Comparison of ENCODE assay signal across 20 cellular contexts in genomic region chr5:142313275-142313674, GRCh38. TPM values are rescaled to one million over a fixed set of nuclear protein-coding genes. Genes with fewer than 3 reads are reported as not detected.
DNase-seq lines count a peak whose midpoint lies in the region; ATAC-seq and TF ChIP-seq lines count a peak whose summit lies in the region.
"Had no signal": no experiment of that assay in that cellular context is flagged by ENCODE, and none has a peak within 500 bp of the region (broad histone marks: within the 10 kb centered on the region; RNA-seq: fewer than 3 reads in every experiment).

No MANE protein-coding gene starts in this region.

- no peaks in the 10 kb centered on the region for H3K9me3 ChIP-seq in left ventricle myocardium inferior (replicated peaks)
- H3K9me3 ChIP-seq in adipocyte (ENCODE audit: control insufficient read depth, low read length) = no peaks in the 10 kb centered on the region
- no peaks in the 10 kb centered on the region for H3K9me3 ChIP-seq in mesenchymal stem cell (ENCODE audit: control insufficient read depth, low read length)
- H3K9me3 ChIP-seq in smooth muscle cell (replicated peaks; ENCODE audit: low read depth) = no peaks in the 10 kb centered on the region
- H3K9me3 ChIP-seq: A549, Caco-2, SJCRH30 had no signal

- H3K4me1 ChIP-seq in left ventricle myocardium inferior = peaks cover 89% of the 10 kb centered on the region
- H3K4me1 ChIP-seq in adipocyte (ENCODE audit: control insufficient read depth, insufficient read depth, low read length) = peaks cover 30% of the 10 kb centered on the region
- H3K4me1 ChIP-seq in mesenchymal stem cell (ENCODE audit: control insufficient read depth, insufficient read depth, low read depth, low read length) = peaks cover 29% of the 10 kb centered on the region
- peaks cover 8% of the 10 kb centered on the region for H3K4me1 ChIP-seq in smooth muscle cell (ENCODE audit: low read depth)
- H3K4me1 ChIP-seq: A549, Caco-2 had no signal

- ATAC-seq in Right ventricle myocardium inferior = no peak
- no peak for ATAC-seq in effector memory CD8-positive, alpha-beta T cell (replicated peaks)
- ATAC-seq: A549, K562 had no signal

- H3K79me2 ChIP-seq in smooth muscle cell (ENCODE audit: low read depth) = peaks cover 100% of the 10 kb centered on the region

- peaks cover 100% of the 10 kb centered on the region for H4K20me1 ChIP-seq in smooth muscle cell (ENCODE audit: low read depth)

- no peak overlapping the region for H4K91ac ChIP-seq in mesenchymal stem cell (ENCODE audit: low read length)

- H3K27me3 ChIP-seq in left ventricle myocardium inferior (ENCODE audit: low read depth) (no peaks in the 10 kb centered on the region), adipocyte (replicated peaks; ENCODE audit: control insufficient read depth, insufficient read depth, low read length) (no peaks in the 10 kb centered on the region), mesenchymal stem cell (ENCODE audit: control insufficient read depth in 1 of 2, insufficient read depth in 1 of 2, low read length in 2 of 2) (no peaks in the 10 kb centered on the region), smooth muscle cell (ENCODE audit: low read depth) (no peaks in the 10 kb centered on the region)
- H3K27me3 ChIP-seq: SJCRH30 had no signal

- no peak overlapping the region for H4K8ac ChIP-seq in mesenchymal stem cell (ENCODE audit: low read length)

- peaks cover 27% of the 10 kb centered on the region for H3K36me3 ChIP-seq in left ventricle myocardium inferior
- peaks cover 50% of the 10 kb centered on the region for H3K36me3 ChIP-seq in adipocyte (ENCODE audit: control insufficient read depth, insufficient read depth, low read length, severe bottlenecking)
- peaks cover 57 to 61% of the 10 kb centered on the region in 2 experiments for H3K36me3 ChIP-seq in mesenchymal stem cell (ENCODE audit: control insufficient read depth in 1 of 2, insufficient read depth in 2 of 2, low read depth in 1 of 2, low read length in 2 of 2)
- H3K36me3 ChIP-seq in smooth muscle cell (ENCODE audit: low read depth) = no peaks in the 10 kb centered on the region

- intact Hi-C loops in left ventricle myocardium inferior (cut with micrococcal nuclease) (loop anchor here (10.0 kb wide), 1 partner anchor 158 kb away; no protein-coding TSS in a partner anchor), Right ventricle myocardium inferior (cut with DNase I) (no loop called here)

- no peak overlapping the region for H3K4me3 Mint-ChIP-seq in effector memory CD8-positive, alpha-beta T cell
- H3K4me3 Mint-ChIP-seq: CD4-positive, CD25-positive, alpha-beta regulatory T cell had no signal

- H3K4me1 Mint-ChIP-seq in effector memory CD8-positive, alpha-beta T cell (ENCODE audit: low read depth in 2 of 2) = no peaks in the 10 kb centered on the region

- H3F3A ChIP-seq in smooth muscle cell (ENCODE audit: low read depth) = peaks cover 52% of the 10 kb centered on the region

- H3K27ac Mint-ChIP-seq in effector memory CD8-positive, alpha-beta T cell = no peak overlapping the region
- H3K27ac Mint-ChIP-seq: CD4-positive, CD25-positive, alpha-beta regulatory T cell had no signal

- H3K4me3 ChIP-seq in left ventricle myocardium inferior (peak overlapping the region; percentile 36), adipocyte (ENCODE audit: low read length) (no peak overlapping the region), mesenchymal stem cell (ENCODE audit: insufficient read depth in 1 of 2, low read depth in 1 of 2, low read length in 2 of 2) (no peak overlapping the region), smooth muscle cell (no peak overlapping the region)
- H3K4me3 ChIP-seq: A549, K562, SJCRH30 had no signal

- H2BK120ac ChIP-seq in mesenchymal stem cell (ENCODE audit: low read depth, low read length) = no peak overlapping the region

- H2AK5ac ChIP-seq in mesenchymal stem cell (ENCODE audit: low read length, severe bottlenecking) = no peak overlapping the region

- H3K4ac ChIP-seq in mesenchymal stem cell (ENCODE audit: low read depth in 1 of 2, low read length in 2 of 2) = no peak overlapping the region

- no peak overlapping the region for H2BK12ac ChIP-seq in mesenchymal stem cell (ENCODE audit: low read length in 2 of 2)

- H3K23ac ChIP-seq in mesenchymal stem cell (ENCODE audit: low read length in 2 of 2) = no peak overlapping the region

- H2BK15ac ChIP-seq in mesenchymal stem cell (ENCODE audit: low read depth, poor library complexity, severe bottlenecking) = no peak overlapping the region

- H2AFZ ChIP-seq in mesenchymal stem cell (ENCODE audit: low read depth, low read length) = no peak overlapping the region
- no peak overlapping the region for H2AFZ ChIP-seq in smooth muscle cell (ENCODE audit: low read depth)

- no peak overlapping the region for H3K14ac ChIP-seq in mesenchymal stem cell (ENCODE audit: low read length in 2 of 2)

- 90% methylated on average over 7 of the region's 10 CpGs for WGBS in mesenchymal stem cell
- 86% methylated on average over 10 of the region's 10 CpGs for WGBS in smooth muscle cell (ENCODE audit: low lambda C conversion rate)

- H3K18ac ChIP-seq in mesenchymal stem cell (ENCODE audit: low read depth in 1 of 2, low read length in 2 of 2) = no peak overlapping the region

- no peak for DNase-seq in left ventricle myocardium inferior
- no peak for DNase-seq in Right ventricle myocardium inferior (ENCODE audit: missing footprints)
- no peak for DNase-seq in adipocyte (ENCODE audit: low read depth)
- no peak for DNase-seq in mesenchymal stem cell
- no peak for DNase-seq in smooth muscle cell (lab: John Stamatoyannopoulos, UW; ENCODE audit: unreplicated experiment)
- DNase-seq in effector memory CD8-positive, alpha-beta T cell = no peak
- DNase-seq in kidney tubule cell (ENCODE audit: low spot score) = no peak
- no peak for DNase-seq in activated CD8-positive, alpha-beta memory T cell treated with anti-CD3 and anti-CD28 coated beads, Interleukin-2, amount 50 U/mL, for 4 hours
- DNase-seq: Caco-2; CD4-positive, CD25-positive, alpha-beta regulatory T cell; DMS153; NCI-H1417 treated with DMSO at 0.1 percent for 48 hours; NCI-H2029; NCI-H2171; NCI-H446 treated with DMSO at 0.1 percent for 48 hours; OCI-M1; RPMI8226; SJCRH30 had no signal

- peak overlapping the region; percentile 98 for H3K27ac ChIP-seq in left ventricle myocardium inferior (replicated peaks)
- H3K27ac ChIP-seq in mesenchymal stem cell (ENCODE audit: low read length, poor library complexity, severe bottlenecking) = no peak overlapping the region
- peak overlapping the region; percentile 19 for H3K27ac ChIP-seq in smooth muscle cell (ENCODE audit: low read depth)
- H3K27ac ChIP-seq: A549, SJCRH30 had no signal

- H3K36me3 Mint-ChIP-seq in effector memory CD8-positive, alpha-beta T cell (ENCODE audit: insufficient read depth) = no peaks in the 10 kb centered on the region
- H3K36me3 Mint-ChIP-seq: CD4-positive, CD25-positive, alpha-beta regulatory T cell had no signal

- peak overlapping the region; percentile 22 for H3K9ac ChIP-seq in adipocyte (ENCODE audit: low read length)
- H3K9ac ChIP-seq in mesenchymal stem cell (ENCODE audit: low read length) = peak overlapping the region; percentile 41
- no peak overlapping the region for H3K9ac ChIP-seq in smooth muscle cell (ENCODE audit: low read depth)

- H3K27me3 Mint-ChIP-seq in effector memory CD8-positive, alpha-beta T cell = peaks cover 25 to 73% of the 10 kb centered on the region in 2 donors

- no peak overlapping the region for H2BK5ac ChIP-seq in mesenchymal stem cell (ENCODE audit: low read depth, low read length, poor library complexity, severe bottlenecking)

- H3K79me1 ChIP-seq in mesenchymal stem cell (replicated peaks; ENCODE audit: low read length, poor library complexity, severe bottlenecking) = peaks cover 2% of the 10 kb centered on the region

- TF ChIP-seq CTCF in left ventricle myocardium inferior (IDR thresholded peaks at IDR 0.05; ENCODE audit: borderline replicate concordance) (no peak), smooth muscle cell (IDR thresholded peaks at IDR 0.05; ENCODE audit: borderline replicate concordance, insufficient read depth, poor library complexity, severe bottlenecking) (no peak)

- no peaks in the 10 kb centered on the region for H3K9me3 Mint-ChIP-seq in effector memory CD8-positive, alpha-beta T cell
- H3K9me3 Mint-ChIP-seq: CD4-positive, CD25-positive, alpha-beta regulatory T cell had no signal

- H3K4me2 ChIP-seq in mesenchymal stem cell (ENCODE audit: low read length, poor library complexity, severe bottlenecking) = no peak overlapping the region
- H3K4me2 ChIP-seq in smooth muscle cell = no peak overlapping the region
- H3K4me2 ChIP-seq: A549 had no signal

RNA-seq across cellular contexts. Expression of gene SPRY4, which starts 11.5 kb away (rescaled TPM):
- 10.2 TPM for total RNA-seq in left ventricle myocardium inferior
- 9.7 TPM for total RNA-seq in Right ventricle myocardium inferior
- 98.3 TPM for polyA plus RNA-seq in mesenchymal stem cell (2013, experiment 1 of 2)
- polyA plus RNA-seq in mesenchymal stem cell (2013, experiment 2 of 2) = 95.2 TPM
- 62.7 and 74.2 TPM in 2 replicates for total RNA-seq in smooth muscle cell
- polyA plus RNA-seq in smooth muscle cell = 47.4 and 49.3 TPM in 2 replicates
- polyA plus RNA-seq: CD4-positive, CD25-positive, alpha-beta regulatory T cell had no signal
